In genomic region chr16:67326472-67327309, GRCh38 we compare ENCODE assay signal across 8 cellular contexts. TPM values are rescaled to one million over a fixed set of nuclear protein-coding genes. Genes with fewer than 3 reads are reported as not detected.
A peak's percentile ranks its signal among the peaks of the same experiment; 100 is the strongest.
DNase-seq lines count a peak whose midpoint lies in the region; ATAC-seq and TF ChIP-seq lines count a peak whose summit lies in the region.

Gene KCTD19 (minus strand): TSS chr16:67326741. CDS start chr16:67326707, 34 bp downstream.
Gene LRRC36 (plus strand): TSS chr16:67326815. CDS start chr16:67326863, 48 bp downstream.

- TF ChIP-seq POLR2A in esophagus muscularis mucosa (IDR thresholded peaks at IDR 0.05; ENCODE audit: low read depth) = no peak

- peak; percentile 70 for TF ChIP-seq CTCF in GM12874 (IDR thresholded peaks at IDR 0.05; ENCODE audit: insufficient read depth, low read depth, low read length)
- peak; percentile 25 to 52 (median 28) for TF ChIP-seq CTCF in esophagus muscularis mucosa (IDR thresholded peaks at IDR 0.05)

- DNase-seq in NCI-H2171 treated with DMSO at 0.1 percent for 48 hours (lab: John Stamatoyannopoulos, UW) = peak; percentile 79
- DNase-seq in activated CD8-positive, alpha-beta memory T cell treated with anti-CD3 and anti-CD28 coated beads, Interleukin-2, amount 50 U/mL, for 48 hours = peak; percentile 95
- peak; percentile 62 for DNase-seq in esophagus muscularis mucosa (ENCODE audit: extremely low spot score)
- DNase-seq in naive B cell = peak; percentile 35
- peak; percentile 5 to 55 for DNase-seq in stimulated activated CD8-positive, alpha-beta memory T cell treated with anti-CD3 and anti-CD28 coated beads, Interleukin-7, amount 100 ng/mL, for 4 hours (ENCODE audit: low read depth in 2 of 2)
- no peak for DNase-seq in hepatic stellate cell (ENCODE audit: low spot score)

- H3K27me3 ChIP-seq in esophagus muscularis mucosa = peaks cover 0 to 40% (median 0%) of the 10 kb centered on the region in 4 donors

- no peak within 1 kb of the TSS for H3K27ac ChIP-seq in esophagus muscularis mucosa (replicated peaks in 1 of 4)

- peak within 1 kb of the TSS; percentile 71 to 94 (median 86) for H3K4me3 Mint-ChIP-seq in naive B cell

- H3K36me3 ChIP-seq in esophagus muscularis mucosa = no peaks in the 10 kb centered on the region

- H3K4me1 ChIP-seq in esophagus muscularis mucosa = peaks cover 6 to 15% (median 14%) of the 10 kb centered on the region in 4 donors

- no peak for TF ChIP-seq EP300 in esophagus muscularis mucosa (IDR thresholded peaks at IDR 0.05)

- H3K4me1 Mint-ChIP-seq in naive B cell = peaks cover 25 to 41% (median 34%) of the 10 kb centered on the region in 3 donors

- H3K27ac Mint-ChIP-seq in naive B cell = peak within 1 kb of the TSS; percentile 30 to 78 (median 70)

- H3K4me3 ChIP-seq in esophagus muscularis mucosa = peak within 1 kb of the TSS; percentile 53 to 69 (median 58)

- 16% methylated on average over 32 of the region's 61 CpGs for WGBS in esophagus muscularis mucosa

- intact Hi-C loops in esophagus muscularis mucosa (cut with DNase I) = no loop called here

- H3K9me3 Mint-ChIP-seq in naive B cell = peaks cover 0 to 4% (median 0%) of the 10 kb centered on the region in 7 donors

- peak; percentile 9 to 11 for ATAC-seq in naive B cell (ENCODE audit: low read depth in 2 of 2)
- no peak for ATAC-seq in GM18907 (IDR thresholded peaks at IDR 0.05; ENCODE audit: unreplicated experiment)

- no peaks in the 10 kb centered on the region for H3K9me3 ChIP-seq in esophagus muscularis mucosa

- no peaks in the 10 kb centered on the region for H3K36me3 Mint-ChIP-seq in naive B cell

- H3K27me3 Mint-ChIP-seq in naive B cell = peaks cover 0 to 5% (median 0%) of the 10 kb centered on the region in 3 donors

RNA-seq across cellular contexts. Expression of gene KCTD19, which starts in this region (rescaled TPM):
- total RNA-seq in esophagus muscularis mucosa = not detected
- under 1 TPM in 1 of 6 donors, not detected in 5; 0.26 TPM for polyA plus RNA-seq in naive B cell (ENCODE audit: low read depth in 6 of 6)

RNA-seq across cellular contexts. Expression of gene LRRC36, which starts in this region (rescaled TPM):
- total RNA-seq in esophagus muscularis mucosa = under 1 TPM in 1 of 4 donors, not detected in 3; 0.33 TPM
- under 1 TPM in 1 of 6 donors, not detected in 5; 0.48 TPM for polyA plus RNA-seq in naive B cell (ENCODE audit: low read depth in 6 of 6)

Comparison
In these comparisons a context has a peak if more than half of its experiments do, and no peak if none do; other contexts are left out.
1. Peak in DNase-seq and H3K4me3 ChIP-seq in esophagus muscularis mucosa; RNA of the genes that start here not detected or under 1 TPM.
2. Peak in DNase-seq and ATAC-seq in naive B cell; RNA of the genes that start here not detected or under 1 TPM.